8 cellular contexts compared by ENCODE assay signal in genomic region chr5:32710859-32711692, GRCh38. TPM values are rescaled to one million over a fixed set of nuclear protein-coding genes. Genes with fewer than 3 reads are reported as not detected.
A peak's percentile ranks its signal among the peaks of the same experiment; 100 is the strongest.
DNase-seq lines count a peak whose midpoint lies in the region; ATAC-seq and TF ChIP-seq lines count a peak whose summit lies in the region.

NPR3 (plus strand) TSS chr5:32711321; CDS start chr5:32711777, 456 bp downstream.

- H3K4me3 ChIP-seq in WERI-Rb-1 (ENCODE audit: low read depth, low read length), result peak within 1 kb of the TSS; percentile 2
- peak within 1 kb of the TSS; percentile 42 to 64 for H3K4me3 ChIP-seq in gastroesophageal sphincter

- H3K27ac ChIP-seq in WERI-Rb-1 (no peak within 1 kb of the TSS), gastroesophageal sphincter (peak within 1 kb of the TSS in 2 of 4 donors; percentile 8 to 51)

- H3K36me3 ChIP-seq in WERI-Rb-1, result no peaks in the 10 kb centered on the region
- no peaks in the 10 kb centered on the region for H3K36me3 ChIP-seq in gastroesophageal sphincter

- H3K4me1 ChIP-seq in gastroesophageal sphincter, result peaks cover 0 to 37% (median 20%) of the 10 kb centered on the region in 3 donors

- H3K27me3 ChIP-seq in WERI-Rb-1 (ENCODE audit: insufficient read depth, low read depth, severe bottlenecking) (peaks cover 95% of the 10 kb centered on the region), gastroesophageal sphincter (peaks cover 40% of the 10 kb centered on the region)

- in situ Hi-C loops in ACHN (cut with HindIII; ENCODE audit: low pct_ligation_motif_present, low pct_unique_long_range_greater_than_20kb, low sequenced_read_pairs), result no loop called here

- TF ChIP-seq CTCF in WERI-Rb-1 (IDR thresholded peaks at IDR 0.05; ENCODE audit: low read depth, low read length) (no peak), gastroesophageal sphincter (IDR thresholded peaks at IDR 0.05) (no peak)

- 0 to 8% methylated on average over 13 to 17 of the region's 44 CpGs for WGBS in gastroesophageal sphincter (ENCODE audit: low coverage in 1 of 2), 2 donors

- no peak for ATAC-seq in gastroesophageal sphincter
- ATAC-seq in HG03135 (IDR thresholded peaks at IDR 0.05; ENCODE audit: unreplicated experiment), result no peak

- DNase-seq in NOMO-1 treated with DMSO at 0.1 percent for 48 hours (lab: John Stamatoyannopoulos, UW; ENCODE audit: unreplicated experiment) (peak; percentile 47), NOMO-1 treated with dmso at 0.1 percent for 144 hours (lab: John Stamatoyannopoulos, UW; ENCODE audit: unreplicated experiment) (no peak), WERI-Rb-1 (no peak), occipital lobe (lab: John Stamatoyannopoulos, UW) (no peak), ACHN (no peak), amygdala (lab: John Stamatoyannopoulos, UW) (no peak)

- H3K9me3 ChIP-seq in WERI-Rb-1 (ENCODE audit: severe bottlenecking) (peaks cover 15% of the 10 kb centered on the region), gastroesophageal sphincter (no peaks in the 10 kb centered on the region)

- TF ChIP-seq POLR2A in gastroesophageal sphincter (IDR thresholded peaks at IDR 0.05), result no peak

- TF ChIP-seq EP300 in gastroesophageal sphincter (IDR thresholded peaks at IDR 0.05), result no peak

RNA-seq across cellular contexts. Expression of gene NPR3, which starts in this region (rescaled TPM):
- total RNA-seq in gastroesophageal sphincter, result 1 to 10 TPM in 3 of 4 donors, under 1 TPM in 1; 0.81 to 4.9 (median 1.3) TPM
- 19.3 TPM for total RNA-seq in occipital lobe
